Comparison of ENCODE assay signal across 13 cellular contexts in the genomic region with DNA sequence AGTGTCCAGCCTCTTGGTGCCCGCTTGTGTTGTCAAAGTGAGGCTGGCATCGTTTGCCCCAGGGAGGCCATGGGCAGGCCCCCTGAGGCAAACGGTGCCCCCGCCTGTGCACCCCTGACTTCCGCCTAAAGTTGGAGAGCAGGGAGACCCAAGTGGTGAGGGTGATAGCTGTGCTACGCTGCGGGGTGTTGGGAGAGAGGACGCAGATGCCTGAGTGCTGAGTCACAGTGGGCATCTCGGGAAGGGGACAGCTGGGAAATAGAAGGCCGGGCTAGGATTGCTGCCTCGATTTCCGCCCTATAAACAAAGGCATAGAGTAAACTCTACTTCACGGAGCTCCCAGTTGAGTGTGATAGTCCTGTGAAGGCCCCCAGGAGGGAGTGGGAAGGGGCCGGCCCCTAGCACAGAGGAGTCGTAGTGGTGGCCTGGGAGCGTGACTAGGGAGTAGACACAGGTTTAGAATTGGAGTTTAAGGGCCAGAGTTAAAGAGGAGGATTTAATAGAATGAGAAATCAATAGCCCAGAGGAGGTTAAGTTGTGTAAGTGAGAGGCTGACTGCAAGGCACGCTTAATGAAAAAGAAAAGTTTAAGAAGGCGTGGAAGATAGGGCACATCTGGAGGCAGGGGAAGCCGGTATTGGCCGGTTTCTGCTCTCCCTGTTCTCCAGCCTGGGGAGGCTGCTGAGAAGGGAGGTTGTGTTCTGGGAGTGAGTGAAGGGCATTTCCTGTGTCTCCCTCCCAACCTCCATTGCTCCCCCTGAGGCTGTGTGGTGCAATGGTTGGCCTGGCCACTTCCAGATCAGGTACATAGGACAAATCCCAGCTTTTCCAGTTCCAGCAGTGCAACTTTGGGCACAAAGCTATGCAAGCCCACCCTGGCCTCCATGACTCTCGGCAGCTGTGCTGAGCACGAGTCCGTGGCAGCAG. TPM values are rescaled to one million over a fixed set of nuclear protein-coding genes. Genes with fewer than 3 reads are reported as not detected.
DNase-seq lines count a peak whose midpoint lies in the region; TF ChIP-seq lines count a peak whose summit lies in the region.
"Had no signal": no experiment of that assay in that cellular context is flagged by ENCODE, and none has a peak within 500 bp of the region (broad histone marks: within the 10 kb centered on the region; RNA-seq: fewer than 3 reads in every experiment).

No MANE protein-coding gene starts in this region.

- H3K27ac Mint-ChIP-seq in osteocyte (ENCODE audit: unreplicated experiment) = peak overlapping the region; percentile 60

- H3K4me1 Mint-ChIP-seq in osteocyte (ENCODE audit: unreplicated experiment) = peaks cover 12% of the 10 kb centered on the region

- H3K4me3 Mint-ChIP-seq in osteocyte (ENCODE audit: unreplicated experiment) = no peak overlapping the region

- H3K27ac ChIP-seq in cardiac muscle cell = no peak overlapping the region
- H3K27ac ChIP-seq: BLaER1, prostate gland had no signal

- no peaks in the 10 kb centered on the region for H3K36me3 Mint-ChIP-seq in osteocyte (ENCODE audit: unreplicated experiment)

- TF ChIP-seq CTCF in cardiac muscle cell (IDR thresholded peaks at IDR 0.05; ENCODE audit: low read depth, low read length) (no peak), osteocyte (IDR thresholded peaks at IDR 0.05) (no peak)

- peaks cover 6% of the 10 kb centered on the region for H3K27me3 Mint-ChIP-seq in osteocyte (ENCODE audit: unreplicated experiment)

- H3K36me3 ChIP-seq in cardiac muscle cell = no peaks in the 10 kb centered on the region
- H3K36me3 ChIP-seq: BLaER1, prostate gland had no signal

- DNase-seq in DMS53 (lab: John Stamatoyannopoulos, UW) = peak; percentile 76
- DNase-seq in NCI-H460 (ENCODE audit: extremely low read depth, low read depth) = peak; percentile 6
- DNase-seq in cardiac muscle cell (ENCODE audit: low read depth in 1 of 2, low spot score in 1 of 2) = peak; percentile 35 to 64
- no peak for DNase-seq in osteocyte (ENCODE audit: extremely low spot score, unreplicated experiment)
- no peak for DNase-seq in CD1c-positive myeloid dendritic cell (ENCODE audit: extremely low spot score)
- DNase-seq in NK-92 treated with Interleukin-12 subunit alpha and Interleukin-12 subunit beta, amount 100 ng/mL, for 24 hours (lab: John Stamatoyannopoulos, UW) = no peak
- DNase-seq in NCI-H2081 (lab: John Stamatoyannopoulos, UW) = no peak
- no peak for DNase-seq in activated CD4-positive, alpha-beta T cell treated with anti-CD3 and anti-CD28 coated beads, Interleukin-2, amount 50 U/mL, for 48 hours
- DNase-seq: activated CD8-positive, alpha-beta memory T cell treated with anti-CD3 and anti-CD28 coated beads, Interleukin-2, amount 50 U/mL, for 48 hours; effector CD4-positive, alpha-beta T cell; NCI-H1048 had no signal

- H3K9me3 Mint-ChIP-seq in osteocyte (ENCODE audit: unreplicated experiment) = no peaks in the 10 kb centered on the region

- peaks cover 72% of the 10 kb centered on the region for H3K27me3 ChIP-seq in cardiac muscle cell

- H3K9me3 ChIP-seq in cardiac muscle cell (ENCODE audit: low read depth) = no peaks in the 10 kb centered on the region
- H3K9me3 ChIP-seq: BLaER1, prostate gland had no signal

- no peak overlapping the region for H3K4me3 ChIP-seq in cardiac muscle cell
- H3K4me3 ChIP-seq: BLaER1, prostate gland had no signal

- H3K4me1 ChIP-seq in cardiac muscle cell (ENCODE audit: low read depth) = peaks cover 17% of the 10 kb centered on the region
- H3K4me1 ChIP-seq: prostate gland had no signal

RNA-seq across cellular contexts. Expression of a gene that starts 6.1 kb away (rescaled TPM):
- total RNA-seq in NCI-H460 (2014; rRNA removed; shearing (Covaris generic)) = not detected in 2 replicates
- polyA plus RNA-seq in NCI-H460 (2014; cell fraction: nucleus; rRNA removed) = not detected in 2 replicates
- total RNA-seq in cardiac muscle cell (0.11 and 0.45 TPM in 2 replicates), osteocyte (0.11 TPM in 1 of 2 replicates, not detected in the other)
- 0.05 and 0.28 TPM in 2 replicates for polyA plus RNA-seq in cardiac muscle cell

Comparison
In these comparisons a context has a peak if more than half of its experiments do, and no peak if none do; other contexts are left out.
1. DNase-seq: peak in DMS53 (single experiment), NCI-H460 (single experiment) and cardiac muscle cell (2 of 2); none in osteocyte (single experiment), CD1c-positive myeloid dendritic cell (single experiment), NK-92 treated with Interleukin-12 subunit alpha and Interleukin-12 subunit beta, amount 100 ng/mL, for 24 hours (single experiment), NCI-H2081 (0 of 2) and activated CD4-positive, alpha-beta T cell treated with anti-CD3 and anti-CD28 coated beads, Interleukin-2, amount 50 U/mL, for 48 hours (0 of 2).